In the genomic region with DNA sequence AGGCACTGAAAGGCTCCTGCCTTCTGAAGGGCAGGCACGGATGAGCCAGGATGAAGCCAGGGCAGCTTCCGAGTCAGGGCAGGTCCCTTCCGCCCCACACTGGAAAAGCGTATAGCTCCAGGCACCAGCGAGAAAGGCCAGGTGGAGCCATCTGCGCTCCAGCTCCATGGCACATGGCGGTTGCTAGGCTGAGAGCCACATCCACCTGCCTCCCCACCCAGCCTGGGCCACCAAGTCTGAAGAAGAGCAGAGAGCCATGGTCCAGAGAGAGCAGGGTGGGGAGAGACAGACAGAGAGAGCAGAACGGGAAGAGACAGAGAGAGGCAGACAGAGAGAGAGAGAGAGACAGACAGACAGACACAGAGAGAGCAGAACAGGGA, we compare ENCODE assay signal across 11 cellular contexts. TPM values are rescaled to one million over a fixed set of nuclear protein-coding genes. Genes with fewer than 3 reads are reported as not detected.
A peak's percentile ranks its signal among the peaks of the same experiment; 100 is the strongest.
DNase-seq lines count a peak whose midpoint lies in the region; ATAC-seq and TF ChIP-seq lines count a peak whose summit lies in the region.
"Had no signal": no experiment of that assay in that cellular context is flagged by ENCODE, and none has a peak within 500 bp of the region (broad histone marks: within the 10 kb centered on the region; RNA-seq: fewer than 3 reads in every experiment).

No MANE protein-coding gene starts in this region.

- no peaks in the 10 kb centered on the region for H3K9me3 Mint-ChIP-seq in memory B cell
- H3K9me3 Mint-ChIP-seq: H9 had no signal

- DNase-seq in NCI-H748 (lab: John Stamatoyannopoulos, UW; ENCODE audit: unreplicated experiment), result peak; percentile 52
- DNase-seq in NCI-H748 treated with DMSO at 0.1 percent for 48 hours (lab: John Stamatoyannopoulos, UW), result no peak
- DNase-seq in PC-3, result no peak
- no peak for DNase-seq in memory B cell (ENCODE audit: low spot score in 2 of 2)
- DNase-seq in HAP-1 (ENCODE audit: low spot score in 2 of 2), result no peak
- no peak for DNase-seq in NCI-H1105 (lab: John Stamatoyannopoulos, UW)
- DNase-seq: activated CD4-positive, CD25-positive, alpha-beta regulatory T cell; activated T-cell treated with anti-CD3 and anti-CD28 coated beads, Interleukin-2, amount 50 U/mL, for 48 hours; anterior cingulate cortex; H9; NK-92 treated with Interleukin-12 subunit alpha and Interleukin-12 subunit beta, amount 100 ng/mL, for 24 hours had no signal

- no peaks in the 10 kb centered on the region for H4K20me1 ChIP-seq in PC-3 (ENCODE audit: low read length)

- H3K36me3 ChIP-seq in PC-3 (ENCODE audit: low read depth, low read length), result no peaks in the 10 kb centered on the region
- no peaks in the 10 kb centered on the region for H3K36me3 ChIP-seq in HAP-1 (replicated peaks)

- POLR2A ChIA-PET in PC-3 (lab: Charles Lee; ENCODE audit: unreplicated experiment), result no interaction called here

- H3K4me1 Mint-ChIP-seq in memory B cell, result no peaks in the 10 kb centered on the region

- CTCF ChIA-PET in PC-3 (lab: Charles Lee), result no interaction called here

- peaks cover 6% of the 10 kb centered on the region for H3K27me3 Mint-ChIP-seq in memory B cell

- no peaks in the 10 kb centered on the region for H3K79me2 ChIP-seq in PC-3 (ENCODE audit: low read length)

- no peak overlapping the region for H3K9ac ChIP-seq in PC-3 (ENCODE audit: low read length)

- H2AFZ ChIP-seq in PC-3 (ENCODE audit: low read length), result no peak overlapping the region

- H3K4me3 ChIP-seq in PC-3 (ENCODE audit: low read length) (no peak overlapping the region), HAP-1 (no peak overlapping the region)

- ATAC-seq in PC-3 (peak; percentile 29), memory B cell (ENCODE audit: low read depth) (peak; percentile 36)

- H3K36me3 Mint-ChIP-seq in memory B cell, result no peaks in the 10 kb centered on the region

- no peak overlapping the region for H3K4me2 ChIP-seq in PC-3 (ENCODE audit: low read length)

- H3K9me3 ChIP-seq in PC-3 (ENCODE audit: low read length) (no peaks in the 10 kb centered on the region), HAP-1 (no peaks in the 10 kb centered on the region)

- BruUV-seq in PC-3 (replicated peaks; lab: Mats Ljungman, UMichigan), result no TSS peak

- no peaks in the 10 kb centered on the region for H3K9me2 ChIP-seq in PC-3 (replicated peaks; ENCODE audit: low read length)

- intact Hi-C loops in PC-3 (cut with micrococcal nuclease), result no loop called here

- in situ Hi-C loops in HAP-1 (cut with MboI; ENCODE audit: low sequenced_read_pairs), result no loop called here

- no peaks in the 10 kb centered on the region for H3F3A ChIP-seq in PC-3 (ENCODE audit: low read length, unreplicated experiment)

- TF ChIP-seq CTCF in PC-3 (conservative IDR thresholded peaks at IDR 0.05; ENCODE audit: low read depth, low read length), result no peak

- H3K4me1 ChIP-seq in PC-3 (ENCODE audit: insufficient read depth, low read length) (peaks cover 9% of the 10 kb centered on the region), HAP-1 (no peaks in the 10 kb centered on the region)

- H3K27me3 ChIP-seq in PC-3 (ENCODE audit: low read length) (no peaks in the 10 kb centered on the region), HAP-1 (ENCODE audit: low read depth) (peaks cover 4% of the 10 kb centered on the region; the same call in 1 of the 2 replicates)

- no peak overlapping the region for H3K4me3 Mint-ChIP-seq in memory B cell
- H3K4me3 Mint-ChIP-seq: H9 had no signal

- H3K27ac ChIP-seq in PC-3 (ENCODE audit: low read length), result no peak overlapping the region

- no peak overlapping the region for H3K27ac Mint-ChIP-seq in memory B cell
- H3K27ac Mint-ChIP-seq: H9 had no signal

RNA-seq across cellular contexts. Expression of gene FNDC10, which starts 5.3 kb away (rescaled TPM):
- 7.9 and 8.8 TPM in 2 replicates for total RNA-seq in PC-3 (2014; rRNA removed)

RNA-seq across cellular contexts. Expression of gene SSU72, which starts 19.9 kb away (rescaled TPM):
- total RNA-seq in PC-3 (2014; rRNA removed), result 283 and 310 TPM in 2 replicates

RNA-seq across cellular contexts. Expression of gene MIB2, which starts 20.7 kb away (rescaled TPM):
- 164 and 218 TPM in 2 replicates for total RNA-seq in PC-3 (2014; rRNA removed)

RNA-seq across cellular contexts. Expression of gene MMP23B, which starts 37.4 kb away (rescaled TPM):
- 25.9 and 28.4 TPM in 2 replicates for total RNA-seq in PC-3 (2014; rRNA removed)

RNA-seq across cellular contexts. Expression of gene TMEM240, which starts 54.2 kb away (rescaled TPM):
- total RNA-seq in PC-3 (2014; rRNA removed), result 0.87 and 2.0 TPM in 2 replicates
